In the genomic region with DNA sequence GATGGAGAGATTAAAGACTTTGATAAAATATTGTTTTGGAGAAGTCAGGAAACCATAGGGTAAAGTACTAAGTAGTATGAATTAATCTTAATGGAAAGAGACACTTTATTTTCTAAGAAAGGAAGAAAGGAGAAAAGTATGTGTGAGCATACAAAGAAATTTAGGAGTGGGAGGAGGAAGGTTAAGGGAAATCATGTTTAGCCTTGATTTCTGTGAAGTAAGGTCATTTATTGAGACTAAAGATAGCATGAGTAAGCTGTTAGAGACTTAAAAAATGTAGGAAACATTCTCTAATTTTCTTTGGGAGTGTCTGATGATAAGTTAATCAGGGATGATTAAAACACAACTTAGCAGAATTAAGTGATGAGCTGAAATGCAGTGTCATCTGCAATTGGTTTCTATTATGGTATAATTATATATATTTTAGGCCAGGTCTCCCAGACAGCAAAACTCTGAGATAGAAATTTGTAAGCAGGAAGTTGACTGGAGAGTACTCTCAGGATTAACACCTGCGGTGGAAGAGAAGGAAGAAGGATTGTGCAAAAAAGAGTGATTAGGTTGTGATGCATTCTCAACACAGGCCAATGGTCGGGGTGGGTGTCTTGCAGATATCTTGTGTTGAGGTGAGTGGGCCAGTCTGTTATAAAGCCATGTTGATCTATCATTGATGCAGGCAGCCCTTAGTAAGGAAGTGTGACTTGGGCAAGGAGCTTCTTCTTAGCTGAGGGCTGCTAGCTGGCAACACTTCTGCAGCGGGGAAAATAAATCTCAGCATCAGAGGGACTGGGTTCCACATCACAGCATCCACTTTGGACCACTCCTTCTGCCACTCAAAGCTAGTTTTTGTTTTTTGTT, we compare ENCODE assay signal across 23 cellular contexts.
DNase-seq lines count a peak whose midpoint lies in the region; ATAC-seq lines count a peak whose summit lies in the region.
"Had no signal": no experiment of that assay in that cellular context is flagged by ENCODE, and none has a peak within 500 bp of the region (broad histone marks: within the 10 kb centered on the region; RNA-seq: fewer than 3 reads in every experiment).

No MANE protein-coding gene starts in this region.

- H3K27ac Mint-ChIP-seq in activated naive CD8-positive, alpha-beta T cell treated with anti-CD3 and anti-CD28 coated beads for 36 hours: peak overlapping the region; percentile 76
- H3K27ac Mint-ChIP-seq: activated CD8-positive, alpha-beta memory T cell treated with anti-CD3 and anti-CD28 coated beads, Interleukin-2, amount 10 ng/mL, durations not matched to agents 7 days and 5 days had no signal

- no peaks in the 10 kb centered on the region for H3K27me3 ChIP-seq in neuronal stem cell (ENCODE audit: control insufficient read depth in 3 of 3, insufficient read depth in 3 of 3, low read depth in 1 of 3, low read length in 3 of 3)
- H3K27me3 ChIP-seq: heart left ventricle had no signal

- H3K9ac ChIP-seq in neuronal stem cell (ENCODE audit: low read depth, low read length, poor library complexity): no peak overlapping the region

- H2BK120ac ChIP-seq in neuronal stem cell (ENCODE audit: low read depth, low read length): no peak overlapping the region

- no peak overlapping the region for H2BK5ac ChIP-seq in neuronal stem cell (ENCODE audit: low read length)

- H3K36me3 Mint-ChIP-seq in activated naive CD8-positive, alpha-beta T cell treated with anti-CD3 and anti-CD28 coated beads for 36 hours: peaks cover 14% of the 10 kb centered on the region

- H3K4me1 ChIP-seq in neuronal stem cell (ENCODE audit: control insufficient read depth in 2 of 2, insufficient read depth in 1 of 2, low read depth in 1 of 2, low read length in 2 of 2): no peaks in the 10 kb centered on the region

- H3K4me2 ChIP-seq in neuronal stem cell (ENCODE audit: insufficient read depth, low read length, poor library complexity, severe bottlenecking): no peak overlapping the region

- no peak overlapping the region for H3K18ac ChIP-seq in neuronal stem cell (ENCODE audit: low read length)

- in situ Hi-C loops in KBM-7 (cut with MboI; ENCODE audit: low pct_unique_long_range_greater_than_20kb, low sequenced_read_pairs): no loop called here

- no peak overlapping the region for H3K4ac ChIP-seq in neuronal stem cell (ENCODE audit: low read length)

- peak; percentile 81 for DNase-seq in EH (ENCODE audit: low read depth)
- peak; percentile 8 for DNase-seq in KBM-7
- DNase-seq in activated naive CD8-positive, alpha-beta T cell treated with anti-CD3 and anti-CD28 coated beads for 36 hours: no peak
- DNase-seq in kidney glomerular epithelial cell (lab: John Stamatoyannopoulos, UW): peak; percentile 15
- DNase-seq in activated effector memory CD4-positive, alpha-beta T cell treated with anti-CD3 and anti-CD28 coated beads, Interleukin-2, amount 50 U/mL, for 16 hours: no peak
- DNase-seq in neuronal stem cell (ENCODE audit: low spot score): no peak
- DNase-seq: activated CD4-positive, CD25-positive, alpha-beta regulatory T cell treated with anti-CD3 and anti-CD28 coated beads, Interleukin-2, amount 50 U/mL, for 72 hours; activated CD8-positive, alpha-beta memory T cell treated with anti-CD3 and anti-CD28 coated beads, Interleukin-2, amount 10 ng/mL, durations not matched to agents 7 days and 5 days; activated effector memory CD4-positive, alpha-beta T cell treated with Interleukin-2 at 50 U/mL for 16 hours; aorta; cerebellar nuclear complex; DMS79 treated with DMSO at 0.1 percent for 48 hours; effector CD8-positive, alpha-beta T cell; heart left ventricle; NCI-H748 treated with DMSO at 0.1 percent for 48 hours; nucleus accumbens; right cardiac atrium; SHP77 treated with DMSO at 0.1 percent for 48 hours; stimulated activated naive CD4-positive, alpha-beta T cell; T-helper 9 cell; trophoblast cell had no signal

- H4K8ac ChIP-seq in neuronal stem cell (ENCODE audit: low read depth, low read length): no peak overlapping the region

- no peak overlapping the region for H2BK12ac ChIP-seq in neuronal stem cell (ENCODE audit: low read length)

- H3K4me3 Mint-ChIP-seq in activated naive CD8-positive, alpha-beta T cell treated with anti-CD3 and anti-CD28 coated beads for 36 hours: no peak overlapping the region
- H3K4me3 Mint-ChIP-seq: activated CD8-positive, alpha-beta memory T cell treated with anti-CD3 and anti-CD28 coated beads, Interleukin-2, amount 10 ng/mL, durations not matched to agents 7 days and 5 days had no signal

- H3K4me1 Mint-ChIP-seq in activated naive CD8-positive, alpha-beta T cell treated with anti-CD3 and anti-CD28 coated beads for 36 hours: peaks cover 24% of the 10 kb centered on the region

- no peaks in the 10 kb centered on the region for H3K9me3 ChIP-seq in neuronal stem cell (replicated peaks in 1 of 2; ENCODE audit: control insufficient read depth in 2 of 2, insufficient read depth in 1 of 2, low read depth in 1 of 2, low read length in 2 of 2)

- H3K27me3 Mint-ChIP-seq in activated naive CD8-positive, alpha-beta T cell treated with anti-CD3 and anti-CD28 coated beads for 36 hours: no peaks in the 10 kb centered on the region

- ATAC-seq in HG02970 (IDR thresholded peaks at IDR 0.05; ENCODE audit: low FRiP score, unreplicated experiment) (no peak), GM21576 (IDR thresholded peaks at IDR 0.05; ENCODE audit: unreplicated experiment) (no peak)
- ATAC-seq: activated CD8-positive, alpha-beta memory T cell treated with anti-CD3 and anti-CD28 coated beads, Interleukin-2, amount 10 ng/mL, durations not matched to agents 7 days and 5 days; heart left ventricle; right cardiac atrium had no signal

- H3K23ac ChIP-seq in neuronal stem cell (ENCODE audit: low read depth, low read length, poor library complexity): no peak overlapping the region

- no peak overlapping the region for H3K4me3 ChIP-seq in neuronal stem cell (ENCODE audit: low read length in 2 of 2)
- H3K4me3 ChIP-seq: heart left ventricle had no signal

- H3K14ac ChIP-seq in neuronal stem cell (ENCODE audit: low read length): no peak overlapping the region

- peaks cover 16% of the 10 kb centered on the region for H3K9me3 Mint-ChIP-seq in activated naive CD8-positive, alpha-beta T cell treated with anti-CD3 and anti-CD28 coated beads for 36 hours

- H3K36me3 ChIP-seq in neuronal stem cell (replicated peaks in 1 of 2; ENCODE audit: control insufficient read depth in 2 of 2, insufficient read depth in 2 of 2, low read length in 2 of 2): no peaks in the 10 kb centered on the region
- H3K36me3 ChIP-seq: heart left ventricle had no signal

- no peak overlapping the region for H2BK15ac ChIP-seq in neuronal stem cell (ENCODE audit: low read length)

- H3K79me1 ChIP-seq in neuronal stem cell (ENCODE audit: low read depth, low read length): no peaks in the 10 kb centered on the region

- H4K91ac ChIP-seq in neuronal stem cell (ENCODE audit: low read depth, low read length, poor library complexity): no peak overlapping the region

- no peak overlapping the region for H2AK5ac ChIP-seq in neuronal stem cell (ENCODE audit: low read depth, low read length)

- H2AFZ ChIP-seq in neuronal stem cell (ENCODE audit: low read length): no peak overlapping the region

- WGBS in neuronal stem cell (ENCODE audit: extremely low coverage in 2 of 2, insufficient read length in 2 of 2, insufficient replicate concordance in 1 of 2), 2 donors: no CpG with 5 or more reads among the region's 3 CpGs

- H3K27ac ChIP-seq in neuronal stem cell (replicated peaks; ENCODE audit: low read length): no peak overlapping the region
- H3K27ac ChIP-seq: heart left ventricle had no signal

Comparison
In these comparisons a context has a peak if more than half of its experiments do, and no peak if none do; other contexts are left out.
1. DNase-seq: peak in EH (single experiment), KBM-7 (single experiment) and kidney glomerular epithelial cell (single experiment); none in activated naive CD8-positive, alpha-beta T cell treated with anti-CD3 and anti-CD28 coated beads for 36 hours (single experiment), activated effector memory CD4-positive, alpha-beta T cell treated with anti-CD3 and anti-CD28 coated beads, Interleukin-2, amount 50 U/mL, for 16 hours (single experiment) and neuronal stem cell (single experiment).